1 cellular context compared by ENCODE assay signal in genomic region chr1:222940903-222941302, GRCh38.
TF ChIP-seq lines count a peak whose summit lies in the region.

No MANE protein-coding gene starts in this region.

TF ChIP-seq in GM23338, 12 proteins besides CTCF, POLR2A, EP300 and RAD21 (continued from another document):
- TF ChIP-seq ZNF462 (CRISPR knock-in tag; IDR thresholded peaks at IDR 0.05), result no peak
- no peak for TF ChIP-seq EZH2 (IDR thresholded peaks at IDR 0.05; ENCODE audit: low read depth, unreplicated experiment)
- no peak for TF ChIP-seq ZNF114 (CRISPR knock-in tag; IDR thresholded peaks at IDR 0.05)
- no peak for TF ChIP-seq NANOG (IDR thresholded peaks at IDR 0.05; ENCODE audit: borderline replicate concordance)
- no peak for TF ChIP-seq ZNF331 (CRISPR knock-in tag; IDR thresholded peaks at IDR 0.05; ENCODE audit: low read depth)
- no peak for TF ChIP-seq ETS1 (IDR thresholded peaks at IDR 0.05)
